17 cellular contexts compared by ENCODE assay signal in genomic region chr14:38098074-38098846, GRCh38.
A peak's percentile ranks its signal among the peaks of the same experiment; 100 is the strongest.
DNase-seq lines count a peak whose midpoint lies in the region.
"Had no signal": no experiment of that assay in that cellular context is flagged by ENCODE, and none has a peak within 500 bp of the region (broad histone marks: within the 10 kb centered on the region; RNA-seq: fewer than 3 reads in every experiment).

No MANE protein-coding gene starts in this region.

- no peak overlapping the region for H3K4me3 ChIP-seq in skeletal muscle cell (ENCODE audit: low read depth, low read length)
- H3K4me3 ChIP-seq: heart left ventricle, thyroid gland had no signal

- DNase-seq in GM03348 (ENCODE audit: low spot score) (peak; percentile 35), RPMI7951 (ENCODE audit: low read depth) (peak; percentile 44), fibroblast of gingiva (ENCODE audit: low read depth) (peak; percentile 65), skeletal muscle cell (ENCODE audit: low read depth) (peak; percentile 54), NCI-H187 treated with DMSO at 0.1 percent for 48 hours (lab: John Stamatoyannopoulos, UW) (no peak), HuH-7.5 (ENCODE audit: low spot score) (no peak), GF-D8 (lab: John Stamatoyannopoulos, UW) (no peak), NCI-H446 treated with DMSO at 0.1 percent for 48 hours (lab: John Stamatoyannopoulos, UW) (no peak)
- DNase-seq: activated CD8-positive, alpha-beta memory T cell treated with anti-CD3 and anti-CD28 coated beads, Interleukin-2, amount 10 ng/mL, durations not matched to agents 7 days and 5 days; activated gamma-delta T cell; CD8-positive, alpha-beta memory T cell; GDM1; heart left ventricle; left cardiac atrium; NCI-H345; SK-N-SH; thyroid gland had no signal

Comparison
In these comparisons a context has a peak if more than half of its experiments do, and no peak if none do; other contexts are left out.
1. DNase-seq: peak in GM03348 (single experiment), RPMI7951 (single experiment), fibroblast of gingiva (single experiment) and skeletal muscle cell (single experiment); none in NCI-H187 treated with DMSO at 0.1 percent for 48 hours (single experiment), HuH-7.5 (single experiment), GF-D8 (single experiment) and NCI-H446 treated with DMSO at 0.1 percent for 48 hours (single experiment).